Comparison of ENCODE assay signal across 1 cellular context in genomic region chr11:99911116-99911515, GRCh38.
TF ChIP-seq lines count a peak whose summit lies in the region.

No MANE protein-coding gene starts in this region.

TF ChIP-seq in GM12878, 131 proteins besides CTCF, POLR2A, EP300 and RAD21:
- TF ChIP-seq CUX1 (IDR thresholded peaks at IDR 0.05; ENCODE audit: insufficient replicate concordance, low read depth, low read length) (no peak), ZNF217 (IDR thresholded peaks at IDR 0.05) (no peak), KAT2A (conservative IDR thresholded peaks at IDR 0.05; ENCODE audit: control insufficient read depth, low read depth, low read length) (no peak), E2F8 (IDR thresholded peaks at IDR 0.05; ENCODE audit: low read depth, partially characterized antibody) (no peak), E2F4 (IDR thresholded peaks at IDR 0.05; ENCODE audit: low read depth, low read length) (no peak), NBN (IDR thresholded peaks at IDR 0.05) (no peak), HCFC1 (IDR thresholded peaks at IDR 0.05; ENCODE audit: low read length) (no peak), ZNF622 (IDR thresholded peaks at IDR 0.05) (no peak), USF1 (IDR thresholded peaks at IDR 0.05; ENCODE audit: borderline replicate concordance, extremely low read length, insufficient read depth, low read depth, low read length) (no peak), REST (IDR thresholded peaks at IDR 0.05; ENCODE audit: low read depth, low read length) (no peak), MYC (IDR thresholded peaks at IDR 0.05; ENCODE audit: insufficient read depth, insufficient read length, insufficient replicate concordance, low read length, severe bottlenecking) (no peak), CHD2 (IDR thresholded peaks at IDR 0.05; ENCODE audit: borderline replicate concordance, low read depth, low read length) (no peak), NKRF (conservative IDR thresholded peaks at IDR 0.05) (no peak), SRF (IDR thresholded peaks at IDR 0.05; ENCODE audit: low read depth in 2 of 2, low read length in 2 of 2) (no peak), RUNX3 (IDR thresholded peaks at IDR 0.05; ENCODE audit: low read length) (no peak), SMARCA5 (IDR thresholded peaks at IDR 0.05) (no peak), ATF7 (IDR thresholded peaks at IDR 0.05; ENCODE audit: low read depth) (no peak), ETV6 (conservative IDR thresholded peaks at IDR 0.05 in 1 of 2, IDR thresholded peaks at IDR 0.05 in 1 of 2; ENCODE audit: borderline replicate concordance in 1 of 2, low read depth in 1 of 2) (no peak)
